Comparison of ENCODE assay signal across 1 cellular context in the genomic region with DNA sequence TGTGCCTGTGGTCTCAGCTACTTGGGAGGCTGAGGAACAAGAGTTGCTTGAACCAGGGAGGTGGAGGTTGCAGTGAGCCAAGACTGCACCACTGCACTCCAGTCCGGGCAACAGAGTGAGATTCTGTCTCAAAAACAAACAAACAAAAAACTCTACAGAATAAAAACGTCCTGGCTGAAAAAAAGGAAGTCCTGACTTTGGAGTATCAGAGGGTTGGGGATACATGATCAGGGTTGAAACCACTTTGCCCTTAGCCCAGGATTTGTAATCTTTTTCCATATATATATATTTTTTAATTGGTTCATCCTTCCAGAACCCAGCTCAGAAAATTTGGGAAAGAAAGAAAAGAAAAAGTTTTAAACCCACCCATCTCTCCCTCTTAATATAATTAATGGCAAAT.
TF ChIP-seq lines count a peak whose summit lies in the region.

No MANE protein-coding gene starts in this region.

TF ChIP-seq in K562, 482 proteins besides CTCF, POLR2A, EP300 and RAD21:
- TF ChIP-seq SPI1 (IDR thresholded peaks at IDR 0.05; ENCODE audit: borderline replicate concordance, low read depth, low read length) (peak; percentile 70; the same call in 1 of the 2 replicates), ZBTB17 (CRISPR knock-in tag; IDR thresholded peaks at IDR 0.05) (no peak), FOXJ3 (CRISPR knock-in tag; IDR thresholded peaks at IDR 0.05) (no peak), CC2D1A (IDR thresholded peaks at IDR 0.05) (no peak)
